Comparison of ENCODE assay signal across 27 cellular contexts in the genomic region with DNA sequence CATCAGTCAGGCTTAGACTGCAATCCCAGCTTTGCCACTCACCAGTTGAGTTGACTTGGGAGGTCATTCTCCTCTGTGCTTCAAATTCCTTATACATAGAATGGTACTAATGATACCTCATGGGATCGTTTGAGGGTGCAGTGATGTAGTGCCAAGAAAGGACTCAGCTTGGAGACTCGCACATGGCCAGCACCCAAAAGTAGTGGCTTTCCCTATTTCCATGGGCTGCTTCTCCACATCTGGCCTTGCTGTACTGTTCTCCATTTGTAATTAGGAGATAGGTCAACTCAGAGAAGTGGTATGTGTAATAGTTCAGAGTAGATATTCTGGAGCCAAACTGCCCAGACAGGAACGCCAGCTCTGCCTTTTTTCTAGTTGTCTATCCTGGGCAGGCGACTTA. TPM values are rescaled to one million over a fixed set of nuclear protein-coding genes. Genes with fewer than 3 reads are reported as not detected.
"Had no signal": no experiment of that assay in that cellular context is flagged by ENCODE, and none has a peak within 500 bp of the region (broad histone marks: within the 10 kb centered on the region; RNA-seq: fewer than 3 reads in every experiment).

No MANE protein-coding gene starts in this region.

- ATAC-seq: activated T-cell treated with anti-CD3 and anti-CD28 coated beads, Interleukin-2, amount 50 U/mL, for 72 hours; effector memory CD8-positive, alpha-beta T cell; left lobe of liver; lower lobe of right lung; naive thymus-derived CD4-positive, alpha-beta T cell; upper lobe of right lung had no signal

- H3K4me3 Mint-ChIP-seq: activated CD4-positive, alpha-beta memory T cell treated with anti-CD3 and anti-CD28 coated beads, Interleukin-2, amount 10 ng/mL, durations not matched to agents 7 days and 5 days; activated T-cell treated with anti-CD3 and anti-CD28 coated beads, Interleukin-2, amount 50 U/mL, for 72 hours; brain; effector memory CD8-positive, alpha-beta T cell; immature natural killer cell; naive thymus-derived CD4-positive, alpha-beta T cell; neural progenitor cell had no signal

- H3K9me3 Mint-ChIP-seq: activated CD4-positive, alpha-beta memory T cell treated with anti-CD3 and anti-CD28 coated beads, Interleukin-2, amount 10 ng/mL, durations not matched to agents 7 days and 5 days; activated T-cell treated with anti-CD3 and anti-CD28 coated beads, Interleukin-2, amount 50 U/mL, for 72 hours; brain; effector memory CD8-positive, alpha-beta T cell; immature natural killer cell; naive thymus-derived CD4-positive, alpha-beta T cell; neural progenitor cell had no signal

- DNase-seq: activated CD4-positive, alpha-beta memory T cell treated with anti-CD3 and anti-CD28 coated beads, Interleukin-2, amount 10 ng/mL, durations not matched to agents 7 days and 5 days; activated CD4-positive, alpha-beta T cell treated with anti-CD3 and anti-CD28 coated beads for 48 hours; activated effector memory CD4-positive, alpha-beta T cell treated with anti-CD3 and anti-CD28 coated beads, Interleukin-2, amount 50 U/mL, for 16 hours; activated naive CD4-positive, alpha-beta T cell treated with anti-CD3 and anti-CD28 coated beads, Interleukin-2, amount 50 U/mL, for 16 hours; activated T-cell treated with anti-CD3 and anti-CD28 coated beads, Interleukin-2, amount 50 U/mL, for 72 hours; central memory CD4-positive, alpha-beta T cell; effector memory CD8-positive, alpha-beta T cell; foreskin melanocyte; immature natural killer cell; lower lobe of right lung; naive thymus-derived CD4-positive, alpha-beta T cell; stimulated activated CD4-positive, alpha-beta T cell treated with anti-CD3 and anti-CD28 coated beads, Interleukin-2, amount 100 ng/mL, for 48 hours; stimulated activated naive CD4-positive, alpha-beta T cell treated with Interleukin-2 at 50 U/mL for 16 hours; T-helper 2 cell; upper lobe of right lung had no signal

- H3K27me3 Mint-ChIP-seq: activated CD4-positive, alpha-beta memory T cell treated with anti-CD3 and anti-CD28 coated beads, Interleukin-2, amount 10 ng/mL, durations not matched to agents 7 days and 5 days had no signal

- H3K4me3 ChIP-seq: esophagus muscularis mucosa, hepatocyte, lower lobe of right lung, neural progenitor cell, upper lobe of right lung had no signal

- H3K4me1 Mint-ChIP-seq: naive thymus-derived CD4-positive, alpha-beta T cell had no signal

- H3K27ac Mint-ChIP-seq: activated CD4-positive, alpha-beta memory T cell treated with anti-CD3 and anti-CD28 coated beads, Interleukin-2, amount 10 ng/mL, durations not matched to agents 7 days and 5 days; activated T-cell treated with anti-CD3 and anti-CD28 coated beads, Interleukin-2, amount 50 U/mL, for 72 hours; brain; effector memory CD8-positive, alpha-beta T cell; immature natural killer cell; naive thymus-derived CD4-positive, alpha-beta T cell; neural progenitor cell had no signal

RNA-seq across cellular contexts. Expression of a gene that starts 5.5 kb away (rescaled TPM):
- total RNA-seq: activated CD4-positive, alpha-beta memory T cell treated with anti-CD3 and anti-CD28 coated beads, Interleukin-2, amount 10 ng/mL, durations not matched to agents 7 days and 5 days; activated T-cell treated with anti-CD3 and anti-CD28 coated beads, Interleukin-2, amount 50 U/mL, for 72 hours; dermis microvascular lymphatic vessel endothelial cell; hepatocyte; kidney epithelial cell; mesenteric fat pad; naive thymus-derived CD4-positive, alpha-beta T cell; omental fat pad had no signal

RNA-seq across cellular contexts. Expression of a gene that starts 23.1 kb away (rescaled TPM):
- total RNA-seq: activated CD4-positive, alpha-beta memory T cell treated with anti-CD3 and anti-CD28 coated beads, Interleukin-2, amount 10 ng/mL, durations not matched to agents 7 days and 5 days; aorta; dermis microvascular lymphatic vessel endothelial cell; esophagus muscularis mucosa; hepatocyte; kidney epithelial cell; left lobe of liver; lower lobe of right lung; mesenteric fat pad; mucosa of gallbladder; naive thymus-derived CD4-positive, alpha-beta T cell; omental fat pad; sciatic nerve; upper lobe of right lung had no signal

RNA-seq across cellular contexts. Expression of a gene that starts 24.3 kb away (rescaled TPM):
- total RNA-seq: activated CD4-positive, alpha-beta memory T cell treated with anti-CD3 and anti-CD28 coated beads, Interleukin-2, amount 10 ng/mL, durations not matched to agents 7 days and 5 days; activated T-cell treated with anti-CD3 and anti-CD28 coated beads, Interleukin-2, amount 50 U/mL, for 72 hours; hepatocyte; kidney epithelial cell; naive thymus-derived CD4-positive, alpha-beta T cell; sciatic nerve had no signal
